2 cellular contexts compared by ENCODE assay signal in the genomic region with DNA sequence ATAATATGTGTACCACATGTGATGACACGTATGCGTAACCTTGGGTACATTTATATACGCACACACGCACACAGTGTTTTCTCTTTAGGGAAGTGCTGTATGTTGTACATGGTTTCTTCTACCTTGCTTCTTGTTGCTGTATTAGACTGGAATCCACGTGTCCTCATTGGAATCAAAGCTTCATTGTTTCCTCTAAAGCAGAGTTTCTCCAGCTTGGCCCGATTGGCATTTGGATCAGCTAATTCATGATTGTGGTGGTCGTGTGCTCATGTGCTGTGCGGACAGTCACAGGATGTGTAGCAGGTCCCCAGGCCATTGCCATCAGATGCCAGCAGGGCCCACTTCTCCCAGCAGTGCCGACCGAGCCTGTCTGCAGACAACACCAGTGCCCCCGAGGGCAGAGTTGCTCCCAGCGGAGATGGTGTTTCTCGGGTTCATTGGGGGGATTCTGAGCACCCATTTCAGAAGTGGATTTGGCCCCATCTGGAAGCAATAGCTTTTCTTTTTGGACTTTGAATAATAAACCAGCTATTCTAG.
A peak's percentile ranks its signal among the peaks of the same experiment; 100 is the strongest.
TF ChIP-seq lines count a peak whose summit lies in the region.

No MANE protein-coding gene starts in this region.

TF ChIP-seq in SK-N-SH, 30 proteins besides CTCF, POLR2A, EP300 and RAD21 (continued from another document):
- TF ChIP-seq RCOR1 (IDR thresholded peaks at IDR 0.05; ENCODE audit: low read length) (0 out of 2 replicates have a peak, but pooled peaks have one; percentile 8), GATA2 (CRISPR knock-in tag; IDR thresholded peaks at IDR 0.05) (peak; percentile 18; the same call in 1 of the 2 replicates), CHD2 (IDR thresholded peaks at IDR 0.05; ENCODE audit: low read length, partially characterized antibody) (no peak), MXI1 (IDR thresholded peaks at IDR 0.05; ENCODE audit: low read depth, low read length) (0 out of 2 replicates have a peak, but pooled peaks have one; percentile 6), YY1 (IDR thresholded peaks at IDR 0.05; ENCODE audit: low read depth) (no peak)

TF ChIP-seq in SK-N-SH treated with all-trans-retinoic acid at 6 μM for 48 hours, 23 proteins besides CTCF, POLR2A, EP300 and RAD21:
- TF ChIP-seq, protein P1, sequence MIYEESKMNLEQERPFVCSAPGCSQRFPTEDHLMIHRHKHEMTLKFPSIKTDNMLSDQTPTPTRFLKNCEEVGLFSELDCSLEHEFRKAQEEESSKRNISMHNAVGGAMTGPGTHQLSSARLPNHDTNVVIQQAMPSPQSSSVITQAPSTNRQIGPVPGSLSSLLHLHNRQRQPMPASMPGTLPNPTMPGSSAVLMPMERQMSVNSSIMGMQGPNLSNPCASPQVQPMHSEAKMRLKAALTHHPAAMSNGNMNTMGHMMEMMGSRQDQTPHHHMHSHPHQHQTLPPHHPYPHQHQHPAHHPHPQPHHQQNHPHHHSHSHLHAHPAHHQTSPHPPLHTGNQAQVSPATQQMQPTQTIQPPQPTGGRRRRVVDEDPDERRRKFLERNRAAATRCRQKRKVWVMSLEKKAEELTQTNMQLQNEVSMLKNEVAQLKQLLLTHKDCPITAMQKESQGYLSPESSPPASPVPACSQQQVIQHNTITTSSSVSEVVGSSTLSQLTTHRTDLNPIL (CRISPR knock-in tag; IDR thresholded peaks at IDR 0.05; ENCODE audit: low read depth): no peak
- TF ChIP-seq ZNF8 (CRISPR knock-in tag; IDR thresholded peaks at IDR 0.05) (no peak), ISL1 (CRISPR knock-in tag; IDR thresholded peaks at IDR 0.05) (no peak), ARNTL (CRISPR knock-in tag; IDR thresholded peaks at IDR 0.05; ENCODE audit: borderline replicate concordance, low read depth) (no peak), TCF4 (CRISPR knock-in tag; IDR thresholded peaks at IDR 0.05; ENCODE audit: borderline replicate concordance) (no peak), OSR1 (CRISPR knock-in tag; IDR thresholded peaks at IDR 0.05) (no peak)
